19 cellular contexts compared by ENCODE assay signal in the genomic region with DNA sequence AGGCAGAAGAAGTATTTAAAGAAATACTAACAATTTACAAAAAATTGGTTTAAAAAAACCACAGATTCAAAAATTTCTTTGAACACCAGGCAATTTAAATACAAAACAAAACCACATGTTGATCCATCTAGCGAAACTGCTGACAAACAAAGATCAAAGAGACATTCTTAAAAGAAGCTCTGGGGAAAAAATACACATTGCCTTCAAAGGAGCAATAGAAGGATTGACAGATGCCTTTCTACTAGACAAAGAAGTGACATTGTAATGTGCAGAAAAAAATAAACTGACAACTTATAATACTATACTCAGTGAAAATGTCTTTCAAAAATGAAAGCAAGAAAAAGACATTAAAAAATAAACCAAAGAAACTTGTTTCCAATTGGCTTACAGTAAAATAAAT.
"Had no signal": no experiment of that assay in that cellular context is flagged by ENCODE, and none has a peak within 500 bp of the region (broad histone marks: within the 10 kb centered on the region; RNA-seq: fewer than 3 reads in every experiment).

No MANE protein-coding gene starts in this region.

- H3K9me3 Mint-ChIP-seq: activated T-cell treated with anti-CD3 and anti-CD28 coated beads, Interleukin-2, amount 50 U/mL, for 24 hours had no signal

- H3K4me1 ChIP-seq: esophagus muscularis mucosa, heart right ventricle, upper lobe of right lung had no signal

- H3K27ac Mint-ChIP-seq: activated naive CD8-positive, alpha-beta T cell treated with anti-CD3 and anti-CD28 coated beads for 36 hours; T-cell had no signal

- ATAC-seq: heart right ventricle, left ventricle myocardium superior, sciatic nerve, T-cell, upper lobe of right lung had no signal

- H3K9me3 ChIP-seq: esophagus muscularis mucosa, thoracic aorta had no signal

- H3K27me3 ChIP-seq: heart right ventricle, upper lobe of right lung had no signal

- H3K4me3 Mint-ChIP-seq: activated naive CD8-positive, alpha-beta T cell treated with anti-CD3 and anti-CD28 coated beads for 36 hours; activated T-cell treated with anti-CD3 and anti-CD28 coated beads, Interleukin-2, amount 50 U/mL, for 24 hours; T-cell had no signal

- H3K36me3 ChIP-seq: esophagus muscularis mucosa, heart right ventricle, thoracic aorta, upper lobe of right lung had no signal

- H3K27ac ChIP-seq: esophagus muscularis mucosa, heart right ventricle, parathyroid adenoma, thoracic aorta, upper lobe of right lung had no signal

- H3K4me3 ChIP-seq: esophagus muscularis mucosa, heart right ventricle, smooth muscle cell, thoracic aorta, upper lobe of right lung had no signal

- DNase-seq: activated CD4-positive, CD25-positive, alpha-beta regulatory T cell; activated effector memory CD4-positive, alpha-beta T cell treated with anti-CD3 and anti-CD28 coated beads, Interleukin-2, amount 50 U/mL, for 16 hours; activated naive CD8-positive, alpha-beta T cell treated with anti-CD3 and anti-CD28 coated beads for 36 hours; activated T-cell treated with anti-CD3 and anti-CD28 coated beads, Interleukin-2, amount 50 U/mL, for 24 hours; amygdala; dermis blood vessel endothelial cell; effector memory CD4-positive, alpha-beta T cell; heart right ventricle; kidney glomerular epithelial cell; left ventricle myocardium superior; stimulated activated CD4-positive, alpha-beta T cell treated with anti-CD3 and anti-CD28 coated beads, Interleukin-4, amount 100 ng/mL, for 1 hour; T-cell; T1000; upper lobe of right lung had no signal
